In genomic region chr17:64130559-64131001, GRCh38 we compare ENCODE assay signal across 8 cellular contexts. TPM values are rescaled to one million over a fixed set of nuclear protein-coding genes. Genes with fewer than 3 reads are reported as not detected.
DNase-seq lines count a peak whose midpoint lies in the region; ATAC-seq, FAIRE-seq and TF ChIP-seq lines count a peak whose summit lies in the region.

No MANE protein-coding gene starts in this region.

- no peak for TF ChIP-seq POLR2A in H54 (IDR thresholded peaks at IDR 0.05; ENCODE audit: low read depth, low read length)

- ATAC-seq in GM21515 (IDR thresholded peaks at IDR 0.05; ENCODE audit: unreplicated experiment) (peak; percentile 12), left lobe of liver (no peak)

- no peaks in the 10 kb centered on the region for H3K36me3 ChIP-seq in CD4-positive, alpha-beta memory T cell (ENCODE audit: insufficient read depth, low read length)

- POLR2A ChIA-PET in CD4-positive, alpha-beta memory T cell (lab: Charles Lee; ENCODE audit: partially characterized antibody), result interaction anchor here (0.5 to 7.9 kb wide), 35 partner anchors 9 to 388 kb away, joined by 3 to 226 read pairs (median 10); partner anchors contain the start of genes CD79B, DDX5, GH1 and ICAM2

- no peaks in the 10 kb centered on the region for H3K9me3 ChIP-seq in CD4-positive, alpha-beta memory T cell (ENCODE audit: control insufficient read depth in 1 of 2, low read length in 2 of 2)
- H3K9me3 ChIP-seq in iPS-18c (ENCODE audit: control insufficient read depth, insufficient read depth, low read length), result no peaks in the 10 kb centered on the region

- peak overlapping the region; percentile 50 to 56 for H3K4me3 ChIP-seq in CD4-positive, alpha-beta memory T cell (ENCODE audit: low read length in 2 of 2)
- peak overlapping the region; percentile 56 for H3K4me3 ChIP-seq in iPS-18c (ENCODE audit: insufficient read depth, low read depth, low read length)

- intact Hi-C loops in CD4-positive, alpha-beta memory T cell (cut with micrococcal nuclease), result loop anchor here (1.0 to 5.0 kb wide), 7 partner anchors 9 to 211 kb away; partner anchors contain the start of gene TEX2

- FAIRE-seq in H54 (lab: Jason Lieb, UNC), result no peak

- 8 to 39% (median 9%) methylated on average over 24 of the region's 24 CpGs for WGBS in adipose tissue, 3 donors

- peaks cover 0 to 3% (median 0%) of the 10 kb centered on the region in 8 donors for H3K9me3 Mint-ChIP-seq in CD4-positive, alpha-beta memory T cell

- CTCF ChIA-PET in CD4-positive, alpha-beta memory T cell (lab: Charles Lee; ENCODE audit: partially characterized antibody), result interaction anchor here (0.9 to 20.8 kb wide), 18 partner anchors 9 to 248 kb away, joined by 3 to 798 read pairs (median 18); partner anchors contain the start of genes CSHL1, GH1 and ICAM2

- no peaks in the 10 kb centered on the region for H3K27me3 ChIP-seq in CD4-positive, alpha-beta memory T cell (ENCODE audit: insufficient read depth, low read length)

- peak overlapping the region; percentile 96 to 99 (median 98) for H3K27ac Mint-ChIP-seq in CD4-positive, alpha-beta memory T cell

- peak overlapping the region; percentile 81 to 90 (median 86) for H3K4me3 Mint-ChIP-seq in CD4-positive, alpha-beta memory T cell

- H3K27me3 Mint-ChIP-seq in CD4-positive, alpha-beta memory T cell, result no peaks in the 10 kb centered on the region

- peaks cover 49% of the 10 kb centered on the region for H3K4me1 ChIP-seq in CD4-positive, alpha-beta memory T cell (ENCODE audit: insufficient read depth, low read length)

- peaks cover 32 to 55% (median 39%) of the 10 kb centered on the region in 4 donors for H3K4me1 Mint-ChIP-seq in CD4-positive, alpha-beta memory T cell

- peaks cover 0 to 22% of the 10 kb centered on the region in 2 donors for H3K36me3 Mint-ChIP-seq in CD4-positive, alpha-beta memory T cell

- DNase-seq in CD4-positive, alpha-beta memory T cell, result peak in 2 of 5 donors; percentile 63 to 85
- DNase-seq in LHCN-M2 (ENCODE audit: low read depth) (peak; percentile 36), left lobe of liver (ENCODE audit: low spot score) (no peak), H54 (ENCODE audit: insufficient read length, low spot score) (no peak)
- peak; percentile 78 for DNase-seq in stimulated activated CD4-positive, alpha-beta T cell treated with anti-CD3 and anti-CD28 coated beads, Interleukin-1b, Interleukin-23, amount 100 ng/mL, for 48 hours

- peak overlapping the region; percentile 86 for H3K27ac ChIP-seq in CD4-positive, alpha-beta memory T cell (ENCODE audit: low read depth, low read length)
- H3K27ac ChIP-seq in adipose tissue (ENCODE audit: low read depth, low read length), result peak overlapping the region; percentile 92

RNA-seq across cellular contexts. Expression of gene ERN1, which starts 0.6 kb away (rescaled TPM):
- total RNA-seq in CD4-positive, alpha-beta memory T cell, result 100 to 1,000 TPM; 163 to 172 TPM
- 100 to 1,000 TPM in 1 of 2 donors, 10 to 100 TPM in 1; 47.9 to 124 TPM for polyA plus RNA-seq in CD4-positive, alpha-beta memory T cell
- total RNA-seq in LHCN-M2 (2014; rRNA removed) (2.9 and 3.8 TPM in 2 replicates), left lobe of liver (30.9 TPM)
- polyA plus RNA-seq in LHCN-M2 (2012), result 1.8 TPM
- polyA plus RNA-seq in adipose tissue, result 10 to 100 TPM in 1 of 3 donors, 1 to 10 TPM in 2; 2.0 to 26.5 (median 9.3) TPM

Comparison
In these comparisons a context has a peak if more than half of its experiments do, and no peak if none do; other contexts are left out.
1. DNase-seq: peak in LHCN-M2 (single experiment) and stimulated activated CD4-positive, alpha-beta T cell treated with anti-CD3 and anti-CD28 coated beads, Interleukin-1b, Interleukin-23, amount 100 ng/mL, for 48 hours (single experiment); none in left lobe of liver (single experiment) and H54 (single experiment).